In genomic region chr6:120077489-120077888, GRCh38 we compare ENCODE assay signal across 1 cellular context.
TF ChIP-seq lines count a peak whose summit lies in the region.

No MANE protein-coding gene starts in this region.

TF ChIP-seq in K562, 482 proteins besides CTCF, POLR2A, EP300 and RAD21 (continued from another document):
- TF ChIP-seq, protein P1, sequence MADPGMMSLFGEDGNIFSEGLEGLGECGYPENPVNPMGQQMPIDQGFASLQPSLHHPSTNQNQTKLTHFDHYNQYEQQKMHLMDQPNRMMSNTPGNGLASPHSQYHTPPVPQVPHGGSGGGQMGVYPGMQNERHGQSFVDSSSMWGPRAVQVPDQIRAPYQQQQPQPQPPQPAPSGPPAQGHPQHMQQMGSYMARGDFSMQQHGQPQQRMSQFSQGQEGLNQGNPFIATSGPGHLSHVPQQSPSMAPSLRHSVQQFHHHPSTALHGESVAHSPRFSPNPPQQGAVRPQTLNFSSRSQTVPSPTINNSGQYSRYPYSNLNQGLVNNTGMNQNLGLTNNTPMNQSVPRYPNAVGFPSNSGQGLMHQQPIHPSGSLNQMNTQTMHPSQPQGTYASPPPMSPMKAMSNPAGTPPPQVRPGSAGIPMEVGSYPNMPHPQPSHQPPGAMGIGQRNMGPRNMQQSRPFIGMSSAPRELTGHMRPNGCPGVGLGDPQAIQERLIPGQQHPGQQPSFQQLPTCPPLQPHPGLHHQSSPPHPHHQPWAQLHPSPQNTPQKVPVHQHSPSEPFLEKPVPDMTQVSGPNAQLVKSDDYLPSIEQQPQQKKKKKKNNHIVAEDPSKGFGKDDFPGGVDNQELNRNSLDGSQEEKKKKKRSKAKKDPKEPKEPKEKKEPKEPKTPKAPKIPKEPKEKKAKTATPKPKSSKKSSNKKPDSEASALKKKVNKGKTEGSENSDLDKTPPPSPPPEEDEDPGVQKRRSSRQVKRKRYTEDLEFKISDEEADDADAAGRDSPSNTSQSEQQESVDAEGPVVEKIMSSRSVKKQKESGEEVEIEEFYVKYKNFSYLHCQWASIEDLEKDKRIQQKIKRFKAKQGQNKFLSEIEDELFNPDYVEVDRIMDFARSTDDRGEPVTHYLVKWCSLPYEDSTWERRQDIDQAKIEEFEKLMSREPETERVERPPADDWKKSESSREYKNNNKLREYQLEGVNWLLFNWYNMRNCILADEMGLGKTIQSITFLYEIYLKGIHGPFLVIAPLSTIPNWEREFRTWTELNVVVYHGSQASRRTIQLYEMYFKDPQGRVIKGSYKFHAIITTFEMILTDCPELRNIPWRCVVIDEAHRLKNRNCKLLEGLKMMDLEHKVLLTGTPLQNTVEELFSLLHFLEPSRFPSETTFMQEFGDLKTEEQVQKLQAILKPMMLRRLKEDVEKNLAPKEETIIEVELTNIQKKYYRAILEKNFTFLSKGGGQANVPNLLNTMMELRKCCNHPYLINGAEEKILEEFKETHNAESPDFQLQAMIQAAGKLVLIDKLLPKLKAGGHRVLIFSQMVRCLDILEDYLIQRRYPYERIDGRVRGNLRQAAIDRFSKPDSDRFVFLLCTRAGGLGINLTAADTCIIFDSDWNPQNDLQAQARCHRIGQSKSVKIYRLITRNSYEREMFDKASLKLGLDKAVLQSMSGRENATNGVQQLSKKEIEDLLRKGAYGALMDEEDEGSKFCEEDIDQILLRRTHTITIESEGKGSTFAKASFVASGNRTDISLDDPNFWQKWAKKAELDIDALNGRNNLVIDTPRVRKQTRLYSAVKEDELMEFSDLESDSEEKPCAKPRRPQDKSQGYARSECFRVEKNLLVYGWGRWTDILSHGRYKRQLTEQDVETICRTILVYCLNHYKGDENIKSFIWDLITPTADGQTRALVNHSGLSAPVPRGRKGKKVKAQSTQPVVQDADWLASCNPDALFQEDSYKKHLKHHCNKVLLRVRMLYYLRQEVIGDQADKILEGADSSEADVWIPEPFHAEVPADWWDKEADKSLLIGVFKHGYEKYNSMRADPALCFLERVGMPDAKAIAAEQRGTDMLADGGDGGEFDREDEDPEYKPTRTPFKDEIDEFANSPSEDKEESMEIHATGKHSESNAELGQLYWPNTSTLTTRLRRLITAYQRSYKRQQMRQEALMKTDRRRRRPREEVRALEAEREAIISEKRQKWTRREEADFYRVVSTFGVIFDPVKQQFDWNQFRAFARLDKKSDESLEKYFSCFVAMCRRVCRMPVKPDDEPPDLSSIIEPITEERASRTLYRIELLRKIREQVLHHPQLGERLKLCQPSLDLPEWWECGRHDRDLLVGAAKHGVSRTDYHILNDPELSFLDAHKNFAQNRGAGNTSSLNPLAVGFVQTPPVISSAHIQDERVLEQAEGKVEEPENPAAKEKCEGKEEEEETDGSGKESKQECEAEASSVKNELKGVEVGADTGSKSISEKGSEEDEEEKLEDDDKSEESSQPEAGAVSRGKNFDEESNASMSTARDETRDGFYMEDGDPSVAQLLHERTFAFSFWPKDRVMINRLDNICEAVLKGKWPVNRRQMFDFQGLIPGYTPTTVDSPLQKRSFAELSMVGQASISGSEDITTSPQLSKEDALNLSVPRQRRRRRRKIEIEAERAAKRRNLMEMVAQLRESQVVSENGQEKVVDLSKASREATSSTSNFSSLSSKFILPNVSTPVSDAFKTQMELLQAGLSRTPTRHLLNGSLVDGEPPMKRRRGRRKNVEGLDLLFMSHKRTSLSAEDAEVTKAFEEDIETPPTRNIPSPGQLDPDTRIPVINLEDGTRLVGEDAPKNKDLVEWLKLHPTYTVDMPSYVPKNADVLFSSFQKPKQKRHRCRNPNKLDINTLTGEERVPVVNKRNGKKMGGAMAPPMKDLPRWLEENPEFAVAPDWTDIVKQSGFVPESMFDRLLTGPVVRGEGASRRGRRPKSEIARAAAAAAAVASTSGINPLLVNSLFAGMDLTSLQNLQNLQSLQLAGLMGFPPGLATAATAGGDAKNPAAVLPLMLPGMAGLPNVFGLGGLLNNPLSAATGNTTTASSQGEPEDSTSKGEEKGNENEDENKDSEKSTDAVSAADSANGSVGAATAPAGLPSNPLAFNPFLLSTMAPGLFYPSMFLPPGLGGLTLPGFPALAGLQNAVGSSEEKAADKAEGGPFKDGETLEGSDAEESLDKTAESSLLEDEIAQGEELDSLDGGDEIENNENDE (IDR thresholded peaks at IDR 0.05; ENCODE audit: low read depth, low read length): no peak
- TF ChIP-seq ZFP36 (IDR thresholded peaks at IDR 0.05; ENCODE audit: low read depth, low read length, partially characterized antibody) (no peak), TEAD1 (CRISPR knock-in tag; IDR thresholded peaks at IDR 0.05) (no peak), ZMIZ1 (IDR thresholded peaks at IDR 0.05; ENCODE audit: low read depth in 2 of 2, low read length in 2 of 2) (no peak), KDM1A (IDR thresholded peaks at IDR 0.05) (no peak), ZFPM2 (CRISPR knock-in tag; IDR thresholded peaks at IDR 0.05) (no peak)
- TF ChIP-seq, protein P2, sequence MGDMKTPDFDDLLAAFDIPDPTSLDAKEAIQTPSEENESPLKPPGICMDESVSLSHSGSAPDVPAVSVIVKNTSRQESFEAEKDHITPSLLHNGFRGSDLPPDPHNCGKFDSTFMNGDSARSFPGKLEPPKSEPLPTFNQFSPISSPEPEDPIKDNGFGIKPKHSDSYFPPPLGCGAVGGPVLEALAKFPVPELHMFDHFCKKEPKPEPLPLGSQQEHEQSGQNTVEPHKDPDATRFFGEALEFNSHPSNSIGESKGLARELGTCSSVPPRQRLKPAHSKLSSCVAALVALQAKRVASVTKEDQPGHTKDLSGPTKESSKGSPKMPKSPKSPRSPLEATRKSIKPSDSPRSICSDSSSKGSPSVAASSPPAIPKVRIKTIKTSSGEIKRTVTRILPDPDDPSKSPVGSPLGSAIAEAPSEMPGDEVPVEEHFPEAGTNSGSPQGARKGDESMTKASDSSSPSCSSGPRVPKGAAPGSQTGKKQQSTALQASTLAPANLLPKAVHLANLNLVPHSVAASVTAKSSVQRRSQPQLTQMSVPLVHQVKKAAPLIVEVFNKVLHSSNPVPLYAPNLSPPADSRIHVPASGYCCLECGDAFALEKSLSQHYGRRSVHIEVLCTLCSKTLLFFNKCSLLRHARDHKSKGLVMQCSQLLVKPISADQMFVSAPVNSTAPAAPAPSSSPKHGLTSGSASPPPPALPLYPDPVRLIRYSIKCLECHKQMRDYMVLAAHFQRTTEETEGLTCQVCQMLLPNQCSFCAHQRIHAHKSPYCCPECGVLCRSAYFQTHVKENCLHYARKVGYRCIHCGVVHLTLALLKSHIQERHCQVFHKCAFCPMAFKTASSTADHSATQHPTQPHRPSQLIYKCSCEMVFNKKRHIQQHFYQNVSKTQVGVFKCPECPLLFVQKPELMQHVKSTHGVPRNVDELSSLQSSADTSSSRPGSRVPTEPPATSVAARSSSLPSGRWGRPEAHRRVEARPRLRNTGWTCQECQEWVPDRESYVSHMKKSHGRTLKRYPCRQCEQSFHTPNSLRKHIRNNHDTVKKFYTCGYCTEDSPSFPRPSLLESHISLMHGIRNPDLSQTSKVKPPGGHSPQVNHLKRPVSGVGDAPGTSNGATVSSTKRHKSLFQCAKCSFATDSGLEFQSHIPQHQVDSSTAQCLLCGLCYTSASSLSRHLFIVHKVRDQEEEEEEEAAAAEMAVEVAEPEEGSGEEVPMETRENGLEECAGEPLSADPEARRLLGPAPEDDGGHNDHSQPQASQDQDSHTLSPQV (IDR thresholded peaks at IDR 0.05): no peak
